Comparison of ENCODE assay signal across 8 cellular contexts in the genomic region with DNA sequence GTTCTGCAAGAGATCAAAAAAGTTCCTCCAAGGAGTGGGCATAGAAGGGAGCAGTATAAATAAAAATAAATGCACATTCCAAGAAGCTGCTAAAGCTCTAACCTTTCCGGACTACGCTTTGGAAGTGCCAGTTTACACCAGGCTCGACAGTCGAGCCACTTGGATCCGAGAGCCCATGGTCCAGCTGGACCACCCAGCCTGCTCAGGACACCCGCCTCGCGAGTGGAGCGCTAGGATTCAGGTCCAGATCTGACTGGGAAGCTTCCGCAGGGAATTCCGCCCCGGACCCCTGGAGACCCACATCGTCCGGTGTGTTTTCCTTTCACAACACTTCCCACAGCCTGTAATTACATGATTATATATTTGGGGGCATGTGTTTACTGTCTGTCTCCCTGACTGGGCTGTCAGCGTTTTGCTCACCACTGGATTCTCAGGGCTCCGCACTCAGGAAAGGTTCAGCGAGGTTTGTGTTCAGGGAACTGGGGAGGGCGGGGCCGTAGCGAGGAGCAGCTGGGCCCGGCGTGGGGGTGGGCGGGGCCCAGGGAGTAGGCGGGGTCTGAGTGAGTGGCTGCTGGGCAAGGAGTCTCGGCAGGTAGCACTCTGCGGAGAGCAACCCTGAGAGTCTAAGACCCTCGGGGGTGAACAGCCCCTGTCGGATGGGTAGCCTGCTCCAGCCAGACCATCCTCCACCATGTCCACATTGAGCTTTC. TPM values are rescaled to one million over a fixed set of nuclear protein-coding genes. Genes with fewer than 3 reads are reported as not detected.
DNase-seq lines count a peak whose midpoint lies in the region; ATAC-seq and TF ChIP-seq lines count a peak whose summit lies in the region.

No MANE protein-coding gene starts in this region.

- no TSS peak for BruUV-seq in Calu3 (replicated peaks; lab: Mats Ljungman, UMichigan)

- peak overlapping the region; percentile 99 for H3K4me2 ChIP-seq in GM23338

- H3K27ac Mint-ChIP-seq in Calu3 (ENCODE audit: unreplicated experiment) (no peak overlapping the region), GM23338 (no peak overlapping the region), memory B cell (no peak overlapping the region)
- no peak overlapping the region for H3K27ac Mint-ChIP-seq in activated CD8-positive, alpha-beta T cell treated with anti-CD3 and anti-CD28 coated beads for 36 hours

- POLR2A ChIA-PET in activated CD8-positive, alpha-beta T cell treated with anti-CD3 and anti-CD28 coated beads for 36 hours (lab: Charles Lee), result no interaction called here

- H3K4me3 Mint-ChIP-seq in Calu3 (ENCODE audit: low read depth, unreplicated experiment), result peak overlapping the region; percentile 63
- peak overlapping the region; percentile 76 for H3K4me3 Mint-ChIP-seq in GM23338
- H3K4me3 Mint-ChIP-seq in activated CD8-positive, alpha-beta T cell treated with anti-CD3 and anti-CD28 coated beads for 36 hours, result peak overlapping the region; percentile 51
- no peak overlapping the region for H3K4me3 Mint-ChIP-seq in memory B cell

- H3K27ac ChIP-seq in GM23338 (ENCODE audit: low read depth), result no peak overlapping the region

- no peaks in the 10 kb centered on the region for H3F3A ChIP-seq in GM23338 (replicated peaks; ENCODE audit: low read depth)

- H4K20me1 ChIP-seq in GM23338 (replicated peaks; ENCODE audit: insufficient read depth), result no peaks in the 10 kb centered on the region

- peak; percentile 94 for DNase-seq in Calu3
- peak; percentile 92 for DNase-seq in GM23338 (ENCODE audit: low spot score)
- peak; percentile 49 to 84 for DNase-seq in NCI-H187 (lab: John Stamatoyannopoulos, UW)
- peak; percentile 83 for DNase-seq in activated CD8-positive, alpha-beta T cell treated with anti-CD3 and anti-CD28 coated beads for 36 hours
- peak; percentile 49 for DNase-seq in effector CD4-positive, alpha-beta T cell
- DNase-seq in memory B cell (ENCODE audit: low spot score in 2 of 2), result no peak
- peak; percentile 55 for DNase-seq in stimulated activated CD8-positive, alpha-beta memory T cell treated with anti-CD3 and anti-CD28 coated beads, Interleukin-12 subunit alpha, Interleukin-12 subunit beta, amount 100 ng/mL, for 4 hours (ENCODE audit: low read depth)
- no peak for DNase-seq in NCI-H2196 treated with DMSO at 0.1 percent for 48 hours (lab: John Stamatoyannopoulos, UW; ENCODE audit: unreplicated experiment)

- peak overlapping the region; percentile 100 for H2AFZ ChIP-seq in GM23338

- H3K4me3 ChIP-seq in GM23338, result peak overlapping the region; percentile 80

- peaks cover 4% of the 10 kb centered on the region; the same call in 1 of the 2 replicates for H3K4me1 ChIP-seq in GM23338 (ENCODE audit: insufficient read depth)

- CTCF ChIA-PET in Calu3 (lab: Charles Lee), result interaction anchor here (0.6 to 2.0 kb wide), 4 partner anchors 14 to 1562 kb away, joined by 3 to 5 read pairs (median 3); no protein-coding TSS in a partner anchor
- CTCF ChIA-PET in activated CD8-positive, alpha-beta T cell treated with anti-CD3 and anti-CD28 coated beads for 36 hours (lab: Charles Lee), result interaction anchor here (1.2 to 1.5 kb wide), 2 partner anchors 16 to 546 kb away, joined by 3 to 4 read pairs; a partner anchor contains a TSS

- no peaks in the 10 kb centered on the region for H3K9me2 ChIP-seq in GM23338 (ENCODE audit: insufficient read depth)

- intact Hi-C loops in Calu3 (cut with micrococcal nuclease; ENCODE audit: unreplicated experiment), result loop anchor here (5.0 kb wide), 1 partner anchor 516 kb away; no protein-coding TSS in a partner anchor
- intact Hi-C loops in activated CD8-positive, alpha-beta T cell treated with anti-CD3 and anti-CD28 coated beads for 36 hours (cut with micrococcal nuclease), result no loop called here

- H3K4me1 Mint-ChIP-seq in Calu3 (ENCODE audit: low read depth, unreplicated experiment) (no peaks in the 10 kb centered on the region), GM23338 (peaks cover 6% of the 10 kb centered on the region), memory B cell (peaks cover 4% of the 10 kb centered on the region)
- H3K4me1 Mint-ChIP-seq in activated CD8-positive, alpha-beta T cell treated with anti-CD3 and anti-CD28 coated beads for 36 hours (ENCODE audit: low read depth), result peaks cover 4% of the 10 kb centered on the region

- H3K27me3 Mint-ChIP-seq in Calu3 (ENCODE audit: unreplicated experiment) (peaks cover 44% of the 10 kb centered on the region), GM23338 (ENCODE audit: insufficient read depth, low read depth, poor library complexity) (peaks cover 17% of the 10 kb centered on the region), memory B cell (peaks cover 41% of the 10 kb centered on the region)
- H3K27me3 Mint-ChIP-seq in activated CD8-positive, alpha-beta T cell treated with anti-CD3 and anti-CD28 coated beads for 36 hours, result peaks cover 31% of the 10 kb centered on the region

- no peaks in the 10 kb centered on the region for H3K36me3 ChIP-seq in GM23338 (ENCODE audit: insufficient read depth)

- H3K79me2 ChIP-seq in GM23338 (replicated peaks; ENCODE audit: insufficient read depth), result no peaks in the 10 kb centered on the region

- TF ChIP-seq CTCF in Calu3 (IDR thresholded peaks at IDR 0.05; ENCODE audit: unreplicated experiment) (no peak), GM23338 (conservative IDR thresholded peaks at IDR 0.05; ENCODE audit: low read depth in 2 of 2) (no peak)
- TF ChIP-seq CTCF in activated CD8-positive, alpha-beta T cell treated with anti-CD3 and anti-CD28 coated beads for 36 hours (IDR thresholded peaks at IDR 0.05), result no peak

- peaks cover 22% of the 10 kb centered on the region for H3K27me3 ChIP-seq in GM23338 (ENCODE audit: insufficient read depth)

- ATAC-seq in GM23338, result peak; percentile 98
- peak; percentile 99 for ATAC-seq in activated CD8-positive, alpha-beta T cell treated with anti-CD3 and anti-CD28 coated beads for 36 hours
- peak; percentile 69 for ATAC-seq in memory B cell (ENCODE audit: low read depth)

- no peaks in the 10 kb centered on the region for H3K36me3 Mint-ChIP-seq in Calu3 (ENCODE audit: insufficient read depth, unreplicated experiment)
- no peaks in the 10 kb centered on the region for H3K36me3 Mint-ChIP-seq in GM23338 (ENCODE audit: low read depth)
- H3K36me3 Mint-ChIP-seq in activated CD8-positive, alpha-beta T cell treated with anti-CD3 and anti-CD28 coated beads for 36 hours (ENCODE audit: low read depth), result no peaks in the 10 kb centered on the region
- no peaks in the 10 kb centered on the region for H3K36me3 Mint-ChIP-seq in memory B cell

- no peaks in the 10 kb centered on the region for H3K9me3 Mint-ChIP-seq in Calu3 (ENCODE audit: low read depth, unreplicated experiment)
- no peaks in the 10 kb centered on the region for H3K9me3 Mint-ChIP-seq in GM23338
- no peaks in the 10 kb centered on the region for H3K9me3 Mint-ChIP-seq in activated CD8-positive, alpha-beta T cell treated with anti-CD3 and anti-CD28 coated beads for 36 hours
- no peaks in the 10 kb centered on the region for H3K9me3 Mint-ChIP-seq in memory B cell

TF ChIP-seq in GM23338, 12 proteins besides CTCF, POLR2A, EP300 and RAD21:
- TF ChIP-seq NANOG (IDR thresholded peaks at IDR 0.05; ENCODE audit: borderline replicate concordance), result no peak
- TF ChIP-seq EZH2 (IDR thresholded peaks at IDR 0.05; ENCODE audit: low read depth, unreplicated experiment), result no peak
- TF ChIP-seq ZNF114 (CRISPR knock-in tag; IDR thresholded peaks at IDR 0.05), result no peak
- no peak for TF ChIP-seq STAT1 (IDR thresholded peaks at IDR 0.05; ENCODE audit: unreplicated experiment)
- TF ChIP-seq, protein P1, sequence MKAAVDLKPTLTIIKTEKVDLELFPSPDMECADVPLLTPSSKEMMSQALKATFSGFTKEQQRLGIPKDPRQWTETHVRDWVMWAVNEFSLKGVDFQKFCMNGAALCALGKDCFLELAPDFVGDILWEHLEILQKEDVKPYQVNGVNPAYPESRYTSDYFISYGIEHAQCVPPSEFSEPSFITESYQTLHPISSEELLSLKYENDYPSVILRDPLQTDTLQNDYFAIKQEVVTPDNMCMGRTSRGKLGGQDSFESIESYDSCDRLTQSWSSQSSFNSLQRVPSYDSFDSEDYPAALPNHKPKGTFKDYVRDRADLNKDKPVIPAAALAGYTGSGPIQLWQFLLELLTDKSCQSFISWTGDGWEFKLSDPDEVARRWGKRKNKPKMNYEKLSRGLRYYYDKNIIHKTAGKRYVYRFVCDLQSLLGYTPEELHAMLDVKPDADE (IDR thresholded peaks at IDR 0.05), result no peak
- no peak for TF ChIP-seq CREB1 (CRISPR knock-in tag; IDR thresholded peaks at IDR 0.05; ENCODE audit: low read depth)
- TF ChIP-seq JUNB (IDR thresholded peaks at IDR 0.05; ENCODE audit: unreplicated experiment), result no peak
- TF ChIP-seq ZNF331 (CRISPR knock-in tag; IDR thresholded peaks at IDR 0.05; ENCODE audit: low read depth), result no peak

RNA-seq across cellular contexts. Expression of a gene that starts 52.3 kb away (rescaled TPM):
- total RNA-seq in Calu3 (2022), result 46.3 and 47.6 TPM in 2 replicates
- 9.3 and 10.4 TPM in 2 replicates for total RNA-seq in GM23338 (2014; rRNA removed; shearing (Covaris generic))
- polyA plus RNA-seq in GM23338 (2016; fragmentation: Nextera tagmentation; extraction: Ambion mirVana), result 5.8 and 7.1 TPM in 2 replicates
- 10 to 100 TPM; 43.5 to 46.5 TPM for total RNA-seq in activated CD8-positive, alpha-beta T cell treated with anti-CD3 and anti-CD28 coated beads for 36 hours

Comparison
In these comparisons a context has a peak if more than half of its experiments do, and no peak if none do; other contexts are left out.
1. DNase-seq: peak in Calu3 (single experiment), GM23338 (single experiment), NCI-H187 (2 of 2), activated CD8-positive, alpha-beta T cell treated with anti-CD3 and anti-CD28 coated beads for 36 hours (single experiment), effector CD4-positive, alpha-beta T cell (single experiment) and stimulated activated CD8-positive, alpha-beta memory T cell treated with anti-CD3 and anti-CD28 coated beads, Interleukin-12 subunit alpha, Interleukin-12 subunit beta, amount 100 ng/mL, for 4 hours (single experiment); none in memory B cell (0 of 2) and NCI-H2196 treated with DMSO at 0.1 percent for 48 hours (single experiment).
2. Peak in every context shown above with its lines, with median percentiles within 50 percentile points of each other: ATAC-seq.